In genomic region chr9:98192503-98193335, GRCh38 we compare ENCODE assay signal across 8 cellular contexts. TPM values are rescaled to one million over a fixed set of nuclear protein-coding genes. Genes with fewer than 3 reads are reported as not detected.
DNase-seq lines count a peak whose midpoint lies in the region; ATAC-seq and TF ChIP-seq lines count a peak whose summit lies in the region.

A gene with protein sequence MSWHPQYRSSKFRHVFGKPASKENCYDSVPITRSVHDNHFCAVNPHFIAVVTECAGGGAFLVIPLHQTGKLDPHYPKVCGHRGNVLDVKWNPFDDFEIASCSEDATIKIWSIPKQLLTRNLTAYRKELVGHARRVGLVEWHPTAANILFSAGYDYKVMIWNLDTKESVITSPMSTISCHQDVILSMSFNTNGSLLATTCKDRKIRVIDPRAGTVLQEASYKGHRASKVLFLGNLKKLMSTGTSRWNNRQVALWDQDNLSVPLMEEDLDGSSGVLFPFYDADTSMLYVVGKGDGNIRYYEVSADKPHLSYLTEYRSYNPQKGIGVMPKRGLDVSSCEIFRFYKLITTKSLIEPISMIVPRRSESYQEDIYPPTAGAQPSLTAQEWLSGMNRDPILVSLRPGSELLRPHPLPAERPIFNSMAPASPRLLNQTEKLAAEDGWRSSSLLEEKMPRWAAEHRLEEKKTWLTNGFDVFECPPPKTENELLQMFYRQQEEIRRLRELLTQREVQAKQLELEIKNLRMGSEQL (minus strand): TSS chr9:98192637. CDS start chr9:98157660, 34,977 bp downstream.

- TF ChIP-seq CTCF in GM06990 (IDR thresholded peaks at IDR 0.05; ENCODE audit: insufficient read depth, low read length, poor library complexity, severe bottlenecking), result peak; percentile 49
- no peak for TF ChIP-seq CTCF in WTC11 (IDR thresholded peaks at IDR 0.05)

- DNase-seq in GM06990 (ENCODE audit: extremely low read depth, insufficient read length) (peak; percentile 72), NCI-H2029 treated with DMSO at 0.1 percent for 48 hours (lab: John Stamatoyannopoulos, UW) (peak; percentile 86), WTC11 (ENCODE audit: low spot score) (peak; percentile 89), caudate nucleus (lab: John Stamatoyannopoulos, UW) (peak in 39 of 61 donors; percentile 8 to 72 (median 37)), iris pigment epithelial cell (ENCODE audit: low read depth) (peak; percentile 72)
- DNase-seq in stimulated activated CD4-positive, alpha-beta T cell treated with anti-CD3 and anti-CD28 coated beads, Interleukin-12 subunit alpha, Interleukin-12 subunit beta, amount 100 ng/mL, for 4 hours, result peak; percentile 76

- H3K27me3 ChIP-seq in GM06990 (replicated peaks; ENCODE audit: control insufficient read depth, insufficient read depth, low read length), result no peaks in the 10 kb centered on the region

- peaks cover 44% of the 10 kb centered on the region for H3K4me1 Mint-ChIP-seq in WTC11

- H3K4me3 ChIP-seq in GM06990 (replicated peaks; ENCODE audit: low read depth, low read length), result peak within 1 kb of the TSS; percentile 74

- CTCF ChIA-PET in WTC11 (lab: Charles Lee), result interaction anchor here (0.6 to 1.7 kb wide), 16 partner anchors 11 to 158 kb away, joined by 3 to 9 read pairs (median 3); partner anchors contain the start of gene TRIM14

- no peak within 1 kb of the TSS for H3K27ac ChIP-seq in caudate nucleus (ENCODE audit: low read depth, low read length)

- H3K36me3 Mint-ChIP-seq in WTC11, result no peaks in the 10 kb centered on the region

- H3K36me3 ChIP-seq in GM06990 (ENCODE audit: control insufficient read depth, insufficient read depth, low read length), result no peaks in the 10 kb centered on the region

- POLR2A ChIA-PET in WTC11 (lab: Charles Lee), result interaction anchor here (0.8 to 1.8 kb wide), 2 partner anchors 20 to 98 kb away, joined by 3 to 5 read pairs; no protein-coding TSS in a partner anchor

- H3K27ac Mint-ChIP-seq in WTC11, result peak within 1 kb of the TSS; percentile 76

- no peaks in the 10 kb centered on the region for H3K9me3 Mint-ChIP-seq in WTC11

- peak within 1 kb of the TSS; percentile 78 for H3K4me3 Mint-ChIP-seq in WTC11

- peak; percentile 63 for ATAC-seq in HG02763 (IDR thresholded peaks at IDR 0.05; ENCODE audit: unreplicated experiment)
- ATAC-seq in WTC11, result peak; percentile 82
- ATAC-seq in GM18517 (IDR thresholded peaks at IDR 0.05; ENCODE audit: unreplicated experiment), result no peak

- no peaks in the 10 kb centered on the region for H3K27me3 Mint-ChIP-seq in WTC11 (ENCODE audit: low read depth)

TF ChIP-seq in WTC11, 78 proteins besides CTCF, POLR2A, EP300 and RAD21 (continues in another document):
- TF ChIP-seq ZNF423 (CRISPR knock-in tag; IDR thresholded peaks at IDR 0.05) (peak; percentile 97), NR1H2 (CRISPR knock-in tag; IDR thresholded peaks at IDR 0.05) (no peak), EMX1 (CRISPR knock-in tag; IDR thresholded peaks at IDR 0.05) (no peak), FOXP4 (CRISPR knock-in tag; IDR thresholded peaks at IDR 0.05) (peak; percentile 91; the same call in 1 of the 2 replicates), ZNF512 (CRISPR knock-in tag; IDR thresholded peaks at IDR 0.05; ENCODE audit: borderline replicate concordance) (no peak), ZNF263 (CRISPR knock-in tag; IDR thresholded peaks at IDR 0.05; ENCODE audit: low read depth) (0 out of 2 replicates have a peak, but pooled peaks have one; percentile 35), ZNF232 (CRISPR knock-in tag; IDR thresholded peaks at IDR 0.05) (no peak), ATF3 (CRISPR knock-in tag; conservative IDR thresholded peaks at IDR 0.05) (no peak), MYBL2 (CRISPR knock-in tag; IDR thresholded peaks at IDR 0.05) (0 out of 2 replicates have a peak, but pooled peaks have one; percentile 54), ETV6 (CRISPR knock-in tag; IDR thresholded peaks at IDR 0.05) (0 out of 2 replicates have a peak, but pooled peaks have one; percentile 15), CREM (CRISPR knock-in tag; IDR thresholded peaks at IDR 0.05) (0 out of 2 replicates have a peak, but pooled peaks have one; percentile 45), RELA (CRISPR knock-in tag; IDR thresholded peaks at IDR 0.05; ENCODE audit: borderline replicate concordance) (0 out of 2 replicates have a peak, but pooled peaks have one; percentile 26)
- TF ChIP-seq, protein P1, sequence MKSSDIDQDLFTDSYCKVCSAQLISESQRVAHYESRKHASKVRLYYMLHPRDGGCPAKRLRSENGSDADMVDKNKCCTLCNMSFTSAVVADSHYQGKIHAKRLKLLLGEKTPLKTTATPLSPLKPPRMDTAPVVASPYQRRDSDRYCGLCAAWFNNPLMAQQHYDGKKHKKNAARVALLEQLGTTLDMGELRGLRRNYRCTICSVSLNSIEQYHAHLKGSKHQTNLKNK (CRISPR knock-in tag; IDR thresholded peaks at IDR 0.05), result no peak
- TF ChIP-seq, protein P2, sequence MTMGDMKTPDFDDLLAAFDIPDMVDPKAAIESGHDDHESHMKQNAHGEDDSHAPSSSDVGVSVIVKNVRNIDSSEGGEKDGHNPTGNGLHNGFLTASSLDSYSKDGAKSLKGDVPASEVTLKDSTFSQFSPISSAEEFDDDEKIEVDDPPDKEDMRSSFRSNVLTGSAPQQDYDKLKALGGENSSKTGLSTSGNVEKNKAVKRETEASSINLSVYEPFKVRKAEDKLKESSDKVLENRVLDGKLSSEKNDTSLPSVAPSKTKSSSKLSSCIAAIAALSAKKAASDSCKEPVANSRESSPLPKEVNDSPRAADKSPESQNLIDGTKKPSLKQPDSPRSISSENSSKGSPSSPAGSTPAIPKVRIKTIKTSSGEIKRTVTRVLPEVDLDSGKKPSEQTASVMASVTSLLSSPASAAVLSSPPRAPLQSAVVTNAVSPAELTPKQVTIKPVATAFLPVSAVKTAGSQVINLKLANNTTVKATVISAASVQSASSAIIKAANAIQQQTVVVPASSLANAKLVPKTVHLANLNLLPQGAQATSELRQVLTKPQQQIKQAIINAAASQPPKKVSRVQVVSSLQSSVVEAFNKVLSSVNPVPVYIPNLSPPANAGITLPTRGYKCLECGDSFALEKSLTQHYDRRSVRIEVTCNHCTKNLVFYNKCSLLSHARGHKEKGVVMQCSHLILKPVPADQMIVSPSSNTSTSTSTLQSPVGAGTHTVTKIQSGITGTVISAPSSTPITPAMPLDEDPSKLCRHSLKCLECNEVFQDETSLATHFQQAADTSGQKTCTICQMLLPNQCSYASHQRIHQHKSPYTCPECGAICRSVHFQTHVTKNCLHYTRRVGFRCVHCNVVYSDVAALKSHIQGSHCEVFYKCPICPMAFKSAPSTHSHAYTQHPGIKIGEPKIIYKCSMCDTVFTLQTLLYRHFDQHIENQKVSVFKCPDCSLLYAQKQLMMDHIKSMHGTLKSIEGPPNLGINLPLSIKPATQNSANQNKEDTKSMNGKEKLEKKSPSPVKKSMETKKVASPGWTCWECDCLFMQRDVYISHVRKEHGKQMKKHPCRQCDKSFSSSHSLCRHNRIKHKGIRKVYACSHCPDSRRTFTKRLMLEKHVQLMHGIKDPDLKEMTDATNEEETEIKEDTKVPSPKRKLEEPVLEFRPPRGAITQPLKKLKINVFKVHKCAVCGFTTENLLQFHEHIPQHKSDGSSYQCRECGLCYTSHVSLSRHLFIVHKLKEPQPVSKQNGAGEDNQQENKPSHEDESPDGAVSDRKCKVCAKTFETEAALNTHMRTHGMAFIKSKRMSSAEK (CRISPR knock-in tag; IDR thresholded peaks at IDR 0.05; ENCODE audit: borderline replicate concordance), result no peak
- TF ChIP-seq, protein P3, sequence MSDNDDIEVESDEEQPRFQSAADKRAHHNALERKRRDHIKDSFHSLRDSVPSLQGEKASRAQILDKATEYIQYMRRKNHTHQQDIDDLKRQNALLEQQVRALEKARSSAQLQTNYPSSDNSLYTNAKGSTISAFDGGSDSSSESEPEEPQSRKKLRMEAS (CRISPR knock-in tag; IDR thresholded peaks at IDR 0.05), result peak; percentile 31; the same call in 1 of the 2 replicates

RNA-seq across cellular contexts. Expression of the gene that starts here (rescaled TPM):
- 32.5 to 37.0 TPM (median 35.9 TPM) in 3 replicates for total RNA-seq in WTC11 (2021)

Comparison
In these comparisons a context has a peak if more than half of its experiments do, and no peak if none do; other contexts are left out.
1. DNase-seq: peak in every context shown above with its lines; median percentile 89 in WTC11; 86 in NCI-H2029 treated with DMSO at 0.1 percent for 48 hours; 76 in stimulated activated CD4-positive, alpha-beta T cell treated with anti-CD3 and anti-CD28 coated beads, Interleukin-12 subunit alpha, Interleukin-12 subunit beta, amount 100 ng/mL, for 4 hours; 72 in GM06990; 72 in iris pigment epithelial cell; 37 in caudate nucleus.